In the genomic region with DNA sequence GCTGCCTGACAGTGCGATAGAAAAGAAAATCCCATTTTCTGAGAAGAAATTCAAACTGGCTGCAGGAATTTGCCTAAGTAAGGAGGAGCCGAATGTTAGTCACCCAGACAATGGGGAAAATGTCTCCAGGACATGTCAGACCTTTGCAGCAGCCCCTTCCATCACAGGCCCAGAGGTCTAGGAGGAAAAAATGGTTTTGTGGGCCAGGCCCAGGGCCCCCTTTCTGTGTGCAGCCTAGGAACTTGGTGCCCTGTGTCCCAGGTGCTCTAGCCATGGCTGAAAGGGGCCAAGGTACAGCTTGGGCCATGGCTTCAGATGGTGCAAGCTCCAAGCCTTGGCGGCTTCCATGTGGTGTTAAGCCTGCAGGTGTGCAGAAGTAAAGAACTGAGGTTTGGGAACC, we compare ENCODE assay signal across 1 cellular context.
TF ChIP-seq lines count a peak whose summit lies in the region.

No MANE protein-coding gene starts in this region.

TF ChIP-seq in HEK293, 187 proteins besides CTCF, POLR2A, EP300 and RAD21 (continued from another document):
- TF ChIP-seq, protein P1, sequence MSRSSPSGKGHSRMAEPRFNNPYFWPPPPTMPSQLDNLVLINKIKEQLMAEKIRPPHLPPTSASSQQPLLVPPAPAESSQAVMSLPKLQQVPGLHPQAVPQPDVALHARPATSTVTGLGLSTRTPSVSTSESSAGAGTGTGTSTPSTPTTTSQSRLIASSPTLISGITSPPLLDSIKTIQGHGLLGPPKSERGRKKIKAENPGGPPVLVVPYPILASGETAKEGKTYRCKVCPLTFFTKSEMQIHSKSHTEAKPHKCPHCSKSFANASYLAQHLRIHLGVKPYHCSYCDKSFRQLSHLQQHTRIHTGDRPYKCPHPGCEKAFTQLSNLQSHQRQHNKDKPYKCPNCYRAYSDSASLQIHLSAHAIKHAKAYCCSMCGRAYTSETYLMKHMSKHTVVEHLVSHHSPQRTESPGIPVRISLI (tag by site-specific recombination; IDR thresholded peaks at IDR 0.05) = no peak
- TF ChIP-seq ZNF335 (tag by site-specific recombination; conservative IDR thresholded peaks at IDR 0.05) = no peak
- no peak for TF ChIP-seq ZNF302 (tag by site-specific recombination; IDR thresholded peaks at IDR 0.05; ENCODE audit: low read depth)
- no peak for TF ChIP-seq ZNF48 (tag by site-specific recombination; IDR thresholded peaks at IDR 0.05)
- TF ChIP-seq, protein P2, sequence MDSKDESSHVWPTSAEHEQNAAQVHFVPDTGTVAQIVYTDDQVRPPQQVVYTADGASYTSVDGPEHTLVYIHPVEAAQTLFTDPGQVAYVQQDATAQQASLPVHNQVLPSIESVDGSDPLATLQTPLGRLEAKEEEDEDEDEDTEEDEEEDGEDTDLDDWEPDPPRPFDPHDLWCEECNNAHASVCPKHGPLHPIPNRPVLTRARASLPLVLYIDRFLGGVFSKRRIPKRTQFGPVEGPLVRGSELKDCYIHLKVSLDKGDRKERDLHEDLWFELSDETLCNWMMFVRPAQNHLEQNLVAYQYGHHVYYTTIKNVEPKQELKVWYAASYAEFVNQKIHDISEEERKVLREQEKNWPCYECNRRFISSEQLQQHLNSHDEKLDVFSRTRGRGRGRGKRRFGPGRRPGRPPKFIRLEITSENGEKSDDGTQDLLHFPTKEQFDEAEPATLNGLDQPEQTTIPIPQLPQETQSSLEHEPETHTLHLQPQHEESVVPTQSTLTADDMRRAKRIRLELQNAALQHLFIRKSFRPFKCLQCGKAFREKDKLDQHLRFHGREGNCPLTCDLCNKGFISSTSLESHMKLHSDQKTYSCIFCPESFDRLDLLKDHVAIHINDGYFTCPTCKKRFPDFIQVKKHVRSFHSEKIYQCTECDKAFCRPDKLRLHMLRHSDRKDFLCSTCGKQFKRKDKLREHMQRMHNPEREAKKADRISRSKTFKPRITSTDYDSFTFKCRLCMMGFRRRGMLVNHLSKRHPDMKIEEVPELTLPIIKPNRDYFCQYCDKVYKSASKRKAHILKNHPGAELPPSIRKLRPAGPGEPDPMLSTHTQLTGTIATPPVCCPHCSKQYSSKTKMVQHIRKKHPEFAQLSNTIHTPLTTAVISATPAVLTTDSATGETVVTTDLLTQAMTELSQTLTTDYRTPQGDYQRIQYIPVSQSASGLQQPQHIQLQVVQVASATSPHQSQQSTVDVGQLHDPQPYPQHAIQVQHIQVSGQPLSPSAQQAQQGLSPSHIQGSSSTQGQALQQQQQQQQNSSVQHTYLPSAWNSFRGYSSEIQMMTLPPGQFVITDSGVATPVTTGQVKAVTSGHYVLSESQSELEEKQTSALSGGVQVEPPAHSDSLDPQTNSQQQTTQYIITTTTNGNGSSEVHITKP (tag by site-specific recombination; IDR thresholded peaks at IDR 0.05) = no peak
- TF ChIP-seq ZNF585B (tag by site-specific recombination; IDR thresholded peaks at IDR 0.05) = peak; percentile 100
- no peak for TF ChIP-seq SCRT1 (tag by site-specific recombination; IDR thresholded peaks at IDR 0.05; ENCODE audit: borderline replicate concordance)
- TF ChIP-seq ZNF433 (tag by site-specific recombination; IDR thresholded peaks at IDR 0.05; ENCODE audit: low read depth) = no peak
- TF ChIP-seq YY2 (tag by site-specific recombination; IDR thresholded peaks at IDR 0.05) = no peak
- TF ChIP-seq GLI4 (tag by site-specific recombination; IDR thresholded peaks at IDR 0.05) = no peak
- TF ChIP-seq ZNF830 (tag by site-specific recombination; IDR thresholded peaks at IDR 0.05; ENCODE audit: low read depth) = no peak
- peak; percentile 79 for TF ChIP-seq SETDB1 (IDR thresholded peaks at IDR 0.05; ENCODE audit: insufficient read length, low read length)
- TF ChIP-seq, protein P3, sequence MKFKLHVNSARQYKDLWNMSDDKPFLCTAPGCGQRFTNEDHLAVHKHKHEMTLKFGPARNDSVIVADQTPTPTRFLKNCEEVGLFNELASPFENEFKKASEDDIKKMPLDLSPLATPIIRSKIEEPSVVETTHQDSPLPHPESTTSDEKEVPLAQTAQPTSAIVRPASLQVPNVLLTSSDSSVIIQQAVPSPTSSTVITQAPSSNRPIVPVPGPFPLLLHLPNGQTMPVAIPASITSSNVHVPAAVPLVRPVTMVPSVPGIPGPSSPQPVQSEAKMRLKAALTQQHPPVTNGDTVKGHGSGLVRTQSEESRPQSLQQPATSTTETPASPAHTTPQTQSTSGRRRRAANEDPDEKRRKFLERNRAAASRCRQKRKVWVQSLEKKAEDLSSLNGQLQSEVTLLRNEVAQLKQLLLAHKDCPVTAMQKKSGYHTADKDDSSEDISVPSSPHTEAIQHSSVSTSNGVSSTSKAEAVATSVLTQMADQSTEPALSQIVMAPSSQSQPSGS (tag by site-specific recombination; IDR thresholded peaks at IDR 0.05; ENCODE audit: low read depth) = no peak
- TF ChIP-seq, protein P4, sequence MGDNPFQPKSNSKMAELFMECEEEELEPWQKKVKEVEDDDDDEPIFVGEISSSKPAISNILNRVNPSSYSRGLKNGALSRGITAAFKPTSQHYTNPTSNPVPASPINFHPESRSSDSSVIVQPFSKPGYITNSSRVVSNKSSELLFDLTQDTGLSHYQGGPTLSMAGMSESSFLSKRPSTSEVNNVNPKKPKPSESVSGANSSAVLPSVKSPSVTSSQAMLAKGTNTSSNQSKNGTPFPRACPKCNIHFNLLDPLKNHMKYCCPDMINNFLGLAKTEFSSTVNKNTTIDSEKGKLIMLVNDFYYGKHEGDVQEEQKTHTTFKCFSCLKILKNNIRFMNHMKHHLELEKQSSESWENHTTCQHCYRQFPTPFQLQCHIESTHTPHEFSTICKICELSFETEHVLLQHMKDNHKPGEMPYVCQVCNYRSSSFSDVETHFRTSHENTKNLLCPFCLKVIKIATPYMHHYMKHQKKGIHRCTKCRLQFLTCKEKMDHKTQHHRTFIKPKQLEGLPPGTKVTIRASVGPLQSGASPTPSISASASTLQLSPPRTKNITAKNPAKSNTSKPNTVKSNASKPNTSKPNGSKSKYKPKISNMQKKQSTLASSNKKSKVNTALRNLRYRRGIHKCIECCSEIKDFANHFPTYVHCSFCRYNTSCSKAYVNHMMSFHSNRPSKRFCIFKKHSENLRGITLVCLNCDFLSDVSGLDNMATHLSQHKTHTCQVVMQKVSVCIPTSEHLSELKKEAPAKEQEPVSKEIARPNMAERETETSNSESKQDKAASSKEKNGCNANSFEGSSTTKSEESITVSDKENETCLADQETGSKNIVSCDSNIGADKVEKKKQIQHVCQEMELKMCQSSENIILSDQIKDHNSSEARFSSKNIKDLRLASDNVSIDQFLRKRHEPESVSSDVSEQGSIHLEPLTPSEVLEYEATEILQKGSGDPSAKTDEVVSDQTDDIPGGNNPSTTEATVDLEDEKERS (tag by site-specific recombination; IDR thresholded peaks at IDR 0.05) = no peak
- no peak for TF ChIP-seq EGR2 (tag by site-specific recombination; IDR thresholded peaks at IDR 0.05; ENCODE audit: low read depth)
